In the genomic region with DNA sequence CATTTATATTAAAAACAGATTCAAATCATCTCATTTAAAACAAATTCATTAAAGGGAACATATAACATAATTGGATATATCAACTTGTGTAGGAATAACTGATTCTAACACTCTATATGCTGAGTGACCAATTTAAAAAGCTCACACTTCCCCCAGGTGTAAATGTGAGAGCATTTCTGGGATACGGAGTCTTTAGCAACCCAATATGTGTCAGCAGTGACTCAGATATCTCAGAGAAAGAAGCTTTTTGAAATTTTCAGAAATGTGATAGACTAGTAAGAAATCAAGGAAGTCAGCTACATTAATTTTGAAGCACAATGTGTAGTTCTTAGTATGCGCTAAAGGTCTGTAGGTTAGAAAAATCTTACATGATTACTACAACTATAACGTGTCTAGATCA, we compare ENCODE assay signal across 19 cellular contexts.
A peak's percentile ranks its signal among the peaks of the same experiment; 100 is the strongest.
DNase-seq lines count a peak whose midpoint lies in the region; ATAC-seq and TF ChIP-seq lines count a peak whose summit lies in the region.
"Had no signal": no experiment of that assay in that cellular context is flagged by ENCODE, and none has a peak within 500 bp of the region (broad histone marks: within the 10 kb centered on the region; RNA-seq: fewer than 3 reads in every experiment).

No MANE protein-coding gene starts in this region.

- H3K27me3 Mint-ChIP-seq in MCF 10A (ENCODE audit: insufficient read depth, unreplicated experiment) (peaks cover 32% of the 10 kb centered on the region), glutamatergic neuron (ENCODE audit: unreplicated experiment) (no peaks in the 10 kb centered on the region)
- H3K27me3 Mint-ChIP-seq in stimulated activated memory B cell treated with anti-CD40 and anti-IgM and Interleukin-4, amounts not matched to agents 10 μg/mL and 1 μg/mL and 100 μg/mL, for 72 hours, result peaks cover 22% of the 10 kb centered on the region

- H3K27ac Mint-ChIP-seq in MCF 10A (ENCODE audit: low read depth, unreplicated experiment) (no peak overlapping the region), glutamatergic neuron (ENCODE audit: unreplicated experiment) (no peak overlapping the region)
- no peak overlapping the region for H3K27ac Mint-ChIP-seq in stimulated activated memory B cell treated with anti-CD40 and anti-IgM and Interleukin-4, amounts not matched to agents 10 μg/mL and 1 μg/mL and 100 μg/mL, for 72 hours
- H3K27ac Mint-ChIP-seq: CD8-positive, alpha-beta memory T cell had no signal

- DNase-seq in MCF 10A (ENCODE audit: unreplicated experiment), result peak; percentile 54
- no peak for DNase-seq in breast epithelium (ENCODE audit: low spot score in 2 of 2)
- DNase-seq in amniotic epithelial cell (ENCODE audit: low read depth), result peak; percentile 19
- peak; percentile 9 for DNase-seq in iris pigment epithelial cell (ENCODE audit: low read depth)
- DNase-seq in NCI-H748 treated with DMSO at 0.1 percent for 48 hours (lab: John Stamatoyannopoulos, UW), result no peak
- no peak for DNase-seq in NCI-H2107 (lab: John Stamatoyannopoulos, UW)
- no peak for DNase-seq in glutamatergic neuron
- DNase-seq: CD8-positive, alpha-beta memory T cell; DMS79; GOT3; NCI-H1105 treated with DMSO at 0.1 percent for 48 hours; NCI-H1694 treated with DMSO at 0.1 percent for 48 hours; NCI-H345; NCI-H526 treated with DMSO at 0.1 percent for 48 hours; OCI-M1 had no signal

- BruUV-seq in MCF 10A (replicated peaks; lab: Mats Ljungman, UMichigan), result no TSS peak

- POLR2A ChIA-PET in MCF 10A (lab: Yijun Ruan, JAX), result interaction anchor here (1.1 to 1.9 kb wide), 2 partner anchors 160 to 229 kb away, joined by 3 to 4 read pairs; no protein-coding TSS in a partner anchor

- intact Hi-C loops in MCF 10A (cut with micrococcal nuclease) (loop anchor here (5.0 to 10.0 kb wide), 3 partner anchors 90 to 990 kb away; partner anchors contain the start of genes KCNH1 and SERTAD4), breast epithelium (cut with DNase I; ENCODE audit: low total_unique reads) (no loop called here)

- no peaks in the 10 kb centered on the region for H3K4me1 ChIP-seq in breast epithelium
- H3K4me1 ChIP-seq: BLaER1 treated with 17β-estradiol and CSF1 and Interleukin-3, amounts not matched to agents 10 nM and 100 nM had no signal

- CTCF ChIA-PET in MCF 10A (lab: Yijun Ruan, JAX), result interaction anchor here (0.6 to 8.5 kb wide), 20 partner anchors 11 to 287 kb away, joined by 3 to 291 read pairs (median 6); no protein-coding TSS in a partner anchor

- H3K4me3 ChIP-seq in breast epithelium, result no peak overlapping the region
- H3K4me3 ChIP-seq: BLaER1 treated with 17β-estradiol and CSF1 and Interleukin-3, amounts not matched to agents 10 nM and 100 nM had no signal

- H3K4me3 Mint-ChIP-seq in MCF 10A (ENCODE audit: unreplicated experiment) (no peak overlapping the region), glutamatergic neuron (ENCODE audit: unreplicated experiment) (no peak overlapping the region)
- no peak overlapping the region for H3K4me3 Mint-ChIP-seq in stimulated activated memory B cell treated with anti-CD40 and anti-IgM and Interleukin-4, amounts not matched to agents 10 μg/mL and 1 μg/mL and 100 μg/mL, for 72 hours
- H3K4me3 Mint-ChIP-seq: CD8-positive, alpha-beta memory T cell had no signal

- H3K36me3 ChIP-seq in breast epithelium, result no peaks in the 10 kb centered on the region
- H3K36me3 ChIP-seq: BLaER1 treated with 17β-estradiol and CSF1 and Interleukin-3, amounts not matched to agents 10 nM and 100 nM had no signal

- TF ChIP-seq CTCF in MCF 10A (IDR thresholded peaks at IDR 0.05; ENCODE audit: unreplicated experiment), result no peak
- no peak for TF ChIP-seq CTCF in breast epithelium (IDR thresholded peaks at IDR 0.05)
- no peak for TF ChIP-seq CTCF in glutamatergic neuron (IDR thresholded peaks at IDR 0.05; ENCODE audit: partially characterized antibody, unreplicated experiment)

- H3K9me3 Mint-ChIP-seq in MCF 10A (ENCODE audit: unreplicated experiment), result no peaks in the 10 kb centered on the region
- H3K9me3 Mint-ChIP-seq in glutamatergic neuron (ENCODE audit: unreplicated experiment), result no peaks in the 10 kb centered on the region
- H3K9me3 Mint-ChIP-seq in stimulated activated memory B cell treated with anti-CD40 and anti-IgM and Interleukin-4, amounts not matched to agents 10 μg/mL and 1 μg/mL and 100 μg/mL, for 72 hours, result no peaks in the 10 kb centered on the region

- no peak for ATAC-seq in stimulated activated memory B cell treated with anti-CD40 and anti-IgM and Interleukin-4, amounts not matched to agents 10 μg/mL and 1 μg/mL and 100 μg/mL, for 72 hours
- ATAC-seq: Right ventricle myocardium inferior had no signal

- H3K27me3 ChIP-seq in breast epithelium, result no peaks in the 10 kb centered on the region
- H3K27me3 ChIP-seq: BLaER1 treated with 17β-estradiol and CSF1 and Interleukin-3, amounts not matched to agents 10 nM and 100 nM had no signal

- no peak overlapping the region for H3K27ac ChIP-seq in breast epithelium
- H3K27ac ChIP-seq: 22Rv1; BLaER1 treated with 17β-estradiol and CSF1 and Interleukin-3, amounts not matched to agents 10 nM and 100 nM had no signal

- H3K36me3 Mint-ChIP-seq in MCF 10A (ENCODE audit: insufficient read depth, unreplicated experiment) (no peaks in the 10 kb centered on the region), glutamatergic neuron (ENCODE audit: unreplicated experiment) (no peaks in the 10 kb centered on the region)
- H3K36me3 Mint-ChIP-seq in stimulated activated memory B cell treated with anti-CD40 and anti-IgM and Interleukin-4, amounts not matched to agents 10 μg/mL and 1 μg/mL and 100 μg/mL, for 72 hours, result no peaks in the 10 kb centered on the region
- H3K36me3 Mint-ChIP-seq: CD8-positive, alpha-beta memory T cell had no signal

- TF ChIP-seq POLR2A in breast epithelium (IDR thresholded peaks at IDR 0.05), result no peak

- H3K9me3 ChIP-seq in breast epithelium, result no peaks in the 10 kb centered on the region

- H3K4me1 Mint-ChIP-seq in MCF 10A (ENCODE audit: insufficient read depth, unreplicated experiment) (no peaks in the 10 kb centered on the region), glutamatergic neuron (ENCODE audit: low read depth, unreplicated experiment) (no peaks in the 10 kb centered on the region)
- H3K4me1 Mint-ChIP-seq in stimulated activated memory B cell treated with anti-CD40 and anti-IgM and Interleukin-4, amounts not matched to agents 10 μg/mL and 1 μg/mL and 100 μg/mL, for 72 hours, result no peaks in the 10 kb centered on the region
- H3K4me1 Mint-ChIP-seq: CD8-positive, alpha-beta memory T cell had no signal

Comparison
In these comparisons a context has a peak if more than half of its experiments do, and no peak if none do; other contexts are left out.
1. DNase-seq: peak in MCF 10A (single experiment), amniotic epithelial cell (single experiment) and iris pigment epithelial cell (single experiment); none in breast epithelium (0 of 2), NCI-H748 treated with DMSO at 0.1 percent for 48 hours (single experiment), NCI-H2107 (single experiment) and glutamatergic neuron (single experiment).